ENCODE assay signal across 13 cellular contexts in the genomic region with DNA sequence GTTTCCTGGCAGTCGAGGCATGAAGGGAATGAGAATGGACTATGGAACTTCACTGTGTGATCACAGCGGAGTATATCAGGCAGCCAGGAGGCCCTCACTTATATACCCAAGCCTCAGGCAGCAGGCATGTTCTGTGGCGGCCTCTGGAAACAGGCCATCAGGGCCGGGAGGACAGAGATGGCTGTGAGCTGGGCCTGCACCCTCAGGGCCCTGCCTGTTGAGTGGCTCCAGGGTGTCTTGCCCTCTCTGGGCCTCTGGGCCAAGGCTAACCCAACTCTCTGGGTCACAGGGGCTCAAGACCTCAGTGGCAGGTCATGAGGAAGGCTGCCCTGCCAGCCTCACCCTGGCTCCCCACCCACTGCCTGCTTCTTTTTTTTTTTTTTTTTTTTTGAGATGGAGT.
DNase-seq lines count a peak whose midpoint lies in the region; ATAC-seq and TF ChIP-seq lines count a peak whose summit lies in the region.
"Had no signal": no experiment of that assay in that cellular context is flagged by ENCODE, and none has a peak within 500 bp of the region (broad histone marks: within the 10 kb centered on the region; RNA-seq: fewer than 3 reads in every experiment).

No MANE protein-coding gene starts in this region.

- H3K4me3 ChIP-seq in BLaER1 treated with 17β-estradiol and CSF1 and Interleukin-3, amounts not matched to agents 10 nM and 100 nM = no peak overlapping the region
- H3K4me3 ChIP-seq: GM23248 had no signal

- no peak for TF ChIP-seq CTCF in RWPE1 (conservative IDR thresholded peaks at IDR 0.05; ENCODE audit: low read depth)

- H3K27me3 ChIP-seq in BLaER1 treated with 17β-estradiol and CSF1 and Interleukin-3, amounts not matched to agents 10 nM and 100 nM = no peaks in the 10 kb centered on the region
- H3K27me3 ChIP-seq: BE2C had no signal

- peak overlapping the region in 5 of 11 experiments; percentile 40 to 98 (median 92); a peak in 9 of 22 replicates for H3K27ac ChIP-seq in BLaER1 treated with 17β-estradiol and CSF1 and Interleukin-3, amounts not matched to agents 10 nM and 100 nM
- H3K27ac ChIP-seq in RWPE1 (peak overlapping the region; percentile 92), epithelial cell of prostate (peak overlapping the region; percentile 53)
- H3K27ac ChIP-seq: GM23248 had no signal

- H3K4me1 ChIP-seq in BLaER1 treated with 17β-estradiol and CSF1 and Interleukin-3, amounts not matched to agents 10 nM and 100 nM = peaks cover 39 to 98% (median 88%) of the 10 kb centered on the region in 10 experiments
- H3K4me1 ChIP-seq: BE2C had no signal

- peak overlapping the region in 9 of 11 experiments; percentile 33 to 96 (median 88); a peak in 17 of 22 replicates for H3K4me2 ChIP-seq in BLaER1 treated with 17β-estradiol and CSF1 and Interleukin-3, amounts not matched to agents 10 nM and 100 nM

- no peaks in the 10 kb centered on the region for H3K36me3 ChIP-seq in BLaER1 treated with 17β-estradiol and CSF1 and Interleukin-3, amounts not matched to agents 10 nM and 100 nM
- H3K36me3 ChIP-seq: BE2C had no signal

- DNase-seq in AG20443 (ENCODE audit: low spot score) (peak; percentile 5), RWPE1 (ENCODE audit: low spot score) (no peak), epithelial cell of prostate (ENCODE audit: low read depth, low spot score) (no peak), iPS-NIHi11 (ENCODE audit: low spot score) (no peak)
- no peak for DNase-seq in stimulated activated CD4-positive, alpha-beta T cell treated with anti-CD3 and anti-CD28 coated beads, Interleukin-4, amount 100 ng/mL, for 4 hours
- no peak for DNase-seq in stimulated activated CD4-positive, alpha-beta T cell treated with anti-CD3 and anti-CD28 coated beads, Interleukin-2, amount 100 ng/mL, for 48 hours
- DNase-seq: BE2C, DMS53, GF-D8, GM23248, H7 had no signal

- peak overlapping the region in 6 of 11 experiments; percentile 4 to 52 (median 26); a peak in 8 of 22 replicates for H3K9ac ChIP-seq in BLaER1 treated with 17β-estradiol and CSF1 and Interleukin-3, amounts not matched to agents 10 nM and 100 nM
- H3K9ac ChIP-seq: GM23248 had no signal

- ATAC-seq in GM19397 (IDR thresholded peaks at IDR 0.05; ENCODE audit: unreplicated experiment) = no peak

- peaks cover 3 to 17% (median 13%) of the 10 kb centered on the region in 11 experiments; a peak in 20 of 22 replicates for H3K9me3 ChIP-seq in BLaER1 treated with 17β-estradiol and CSF1 and Interleukin-3, amounts not matched to agents 10 nM and 100 nM (replicated peaks in 1 of 11)
- H3K9me3 ChIP-seq: BE2C had no signal

- no peaks in the 10 kb centered on the region for H4K20me1 ChIP-seq in BLaER1 treated with 17β-estradiol and CSF1 and Interleukin-3, amounts not matched to agents 10 nM and 100 nM

- CTCF ChIA-PET in RWPE1 (lab: Yijun Ruan, JAX) = no interaction called here

- POLR2A ChIA-PET in RWPE1 (lab: Yijun Ruan, JAX; ENCODE audit: low non-redundant PET) = no interaction called here
